ENCODE assay signal across 17 cellular contexts in genomic region chr16:88754109-88754911, GRCh38. TPM values are rescaled to one million over a fixed set of nuclear protein-coding genes. Genes with fewer than 3 reads are reported as not detected.
DNase-seq lines count a peak whose midpoint lies in the region; ATAC-seq and TF ChIP-seq lines count a peak whose summit lies in the region.
"Had no signal": no experiment of that assay in that cellular context is flagged by ENCODE, and none has a peak within 500 bp of the region (broad histone marks: within the 10 kb centered on the region; RNA-seq: fewer than 3 reads in every experiment).

No MANE protein-coding gene starts in this region.

- no peak for ATAC-seq in HG02938 (IDR thresholded peaks at IDR 0.05; ENCODE audit: unreplicated experiment)
- ATAC-seq: activated T-cell treated with anti-CD3 and anti-CD28 coated beads, Interleukin-2, amount 50 U/mL, for 4 hours; left lobe of liver; pancreas; stimulated activated naive CD8-positive, alpha-beta T cell treated with anti-CD3 and anti-CD28 coated beads, Interleukin-15, amount 100 ng/mL, for 72 hours had no signal

- H3K9me3 ChIP-seq in SJSA1 (replicated peaks) (no peaks in the 10 kb centered on the region), osteoblast (ENCODE audit: low read depth, low read length) (no peaks in the 10 kb centered on the region)
- H3K9me3 ChIP-seq: pancreas, uterus had no signal

- H3K4me3 ChIP-seq in SJSA1 (no peak overlapping the region), osteoblast (ENCODE audit: insufficient read depth, low read length) (no peak overlapping the region)
- H3K4me3 ChIP-seq: cardiac muscle cell, pancreas, uterus had no signal

- DNase-seq in SJSA1 (ENCODE audit: low read depth in 1 of 2, low spot score in 2 of 2) (peak; percentile 76 to 80), osteoblast (ENCODE audit: insufficient read length, low spot score, missing footprints) (peak; percentile 92)
- no peak for DNase-seq in activated CD4-positive, alpha-beta T cell treated with anti-CD3 and anti-CD28 coated beads for 48 hours
- DNase-seq in stimulated activated CD4-positive, alpha-beta T cell treated with anti-CD3 and anti-CD28 coated beads, Interleukin-4, amount 100 ng/mL, for 1 hour, result no peak
- DNase-seq: activated CD4-positive, alpha-beta T cell treated with anti-CD3 and anti-CD28 coated beads, Interleukin-2, amount 50 U/mL, for 48 hours; activated T-cell treated with anti-CD3 and anti-CD28 coated beads, Interleukin-2, amount 50 U/mL, for 4 hours; GDM1; MM.1S; NCI-H526 treated with DMSO at 0.1 percent for 48 hours; pancreas; stimulated activated naive CD8-positive, alpha-beta T cell treated with anti-CD3 and anti-CD28 coated beads, Interleukin-15, amount 100 ng/mL, for 72 hours; SW 1271; uterus had no signal

- peaks cover 47% of the 10 kb centered on the region for H3K4me1 ChIP-seq in SJSA1 (replicated peaks)
- H3K4me1 ChIP-seq in osteoblast (ENCODE audit: insufficient read depth, low read length), result peaks cover 36% of the 10 kb centered on the region
- H3K4me1 ChIP-seq: pancreas, uterus had no signal

- H4K20me1 ChIP-seq in osteoblast (ENCODE audit: insufficient read depth, low read length), result peaks cover 75% of the 10 kb centered on the region

- peak overlapping the region; percentile 55 for H3K4me2 ChIP-seq in osteoblast (ENCODE audit: insufficient read depth, low read length)

- H3K27me3 ChIP-seq in SJSA1 (replicated peaks) (no peaks in the 10 kb centered on the region), osteoblast (ENCODE audit: insufficient read depth, low read length) (no peaks in the 10 kb centered on the region)
- H3K27me3 ChIP-seq: cardiac muscle cell, pancreas, uterus had no signal

- H2AFZ ChIP-seq in osteoblast (ENCODE audit: low read length), result no peak overlapping the region

- H3K36me3 ChIP-seq in SJSA1 (peaks cover 78% of the 10 kb centered on the region), osteoblast (ENCODE audit: insufficient read depth, low read length) (peaks cover 9% of the 10 kb centered on the region)
- H3K36me3 ChIP-seq: cardiac muscle cell, pancreas, uterus had no signal

- H3K27ac ChIP-seq in C4-2B, result peak overlapping the region; percentile 98
- peak overlapping the region; percentile 21; the same call in 1 of the 2 replicates for H3K27ac ChIP-seq in SJSA1
- peak overlapping the region; percentile 56 for H3K27ac ChIP-seq in osteoblast (ENCODE audit: low read depth, low read length)
- H3K27ac ChIP-seq: cardiac muscle cell, pancreas, uterus had no signal

- peaks cover 94% of the 10 kb centered on the region for H3K79me2 ChIP-seq in osteoblast (ENCODE audit: insufficient read depth, low read length)

- TF ChIP-seq CTCF in C4-2B (conservative IDR thresholded peaks at IDR 0.05), result no peak
- TF ChIP-seq CTCF in osteoblast (IDR thresholded peaks at IDR 0.05; ENCODE audit: extremely low read depth, low read depth, low read length), result no peak

RNA-seq across cellular contexts. Expression of gene PIEZO1, which starts 30.7 kb away (rescaled TPM):
- 142 and 181 TPM in 2 replicates for total RNA-seq in SJSA1 (2014; rRNA removed; shearing (Covaris generic))
- 187 and 207 TPM in 2 replicates for total RNA-seq in osteoblast

RNA-seq across cellular contexts. Expression of gene CTU2, which starts 48.0 kb away (rescaled TPM):
- total RNA-seq in SJSA1 (2014; rRNA removed; shearing (Covaris generic)), result 17.9 and 20.4 TPM in 2 replicates
- 14.8 and 15.6 TPM in 2 replicates for total RNA-seq in osteoblast

RNA-seq across cellular contexts. Expression of gene RNF166, which starts 48.1 kb away (rescaled TPM):
- 25.0 and 32.4 TPM in 2 replicates for total RNA-seq in SJSA1 (2014; rRNA removed; shearing (Covaris generic))
- 14.5 and 18.0 TPM in 2 replicates for total RNA-seq in osteoblast

RNA-seq across cellular contexts. Expression of gene CDT1, which starts 49.3 kb away (rescaled TPM):
- total RNA-seq in SJSA1 (2014; rRNA removed; shearing (Covaris generic)), result 36.7 and 45.7 TPM in 2 replicates
- 2.9 TPM in 2 replicates for total RNA-seq in osteoblast

RNA-seq across cellular contexts. Expression of gene APRT, which starts 57.4 kb away (rescaled TPM):
- total RNA-seq in SJSA1 (2014; rRNA removed; shearing (Covaris generic)), result 90.6 and 138 TPM in 2 replicates
- total RNA-seq in osteoblast, result 41.8 and 53.6 TPM in 2 replicates

Comparison
In these comparisons a context has a peak if more than half of its experiments do, and no peak if none do; other contexts are left out.
1. H3K27ac ChIP-seq: peak in every context shown above with its lines; median percentile 98 in C4-2B; 56 in osteoblast; 21 in SJSA1.
2. DNase-seq: peak in SJSA1 (2 of 2) and osteoblast (single experiment); none in activated CD4-positive, alpha-beta T cell treated with anti-CD3 and anti-CD28 coated beads for 48 hours (single experiment) and stimulated activated CD4-positive, alpha-beta T cell treated with anti-CD3 and anti-CD28 coated beads, Interleukin-4, amount 100 ng/mL, for 1 hour (single experiment).